ENCODE assay signal across 21 cellular contexts in genomic region chr10:128059266-128059850, GRCh38.
DNase-seq lines count a peak whose midpoint lies in the region; ATAC-seq and TF ChIP-seq lines count a peak whose summit lies in the region.
"Had no signal": no experiment of that assay in that cellular context is flagged by ENCODE, and none has a peak within 500 bp of the region (broad histone marks: within the 10 kb centered on the region; RNA-seq: fewer than 3 reads in every experiment).

No MANE protein-coding gene starts in this region.

- H3K27me3 ChIP-seq in CD4-positive, alpha-beta T cell (ENCODE audit: control insufficient read depth, insufficient read depth, low read length): no peaks in the 10 kb centered on the region
- H3K27me3 ChIP-seq in Karpas-422 (ENCODE audit: low read length) (no peaks in the 10 kb centered on the region), ascending aorta (no peaks in the 10 kb centered on the region), neutrophil (no peaks in the 10 kb centered on the region)
- H3K27me3 ChIP-seq: breast epithelium, left lung, ovary, uterus had no signal

- ATAC-seq in CD4-positive, alpha-beta T cell (ENCODE audit: poor library complexity): no peak
- ATAC-seq in HG02642 (IDR thresholded peaks at IDR 0.05; ENCODE audit: poor library complexity, unreplicated experiment): no peak
- ATAC-seq: activated CD4-positive, CD25-positive, alpha-beta regulatory T cell treated with anti-CD3 and anti-CD28 coated beads, Interleukin-2, amount 50 U/mL, for 24 hours; activated naive CD4-positive, alpha-beta T cell treated with anti-CD3 and anti-CD28 coated beads, Interleukin-2, amount 50 U/mL, for 72 hours; GM12878; left lung had no signal

- peaks cover 12% of the 10 kb centered on the region; the same call in 1 of the 2 replicates for H3K36me3 ChIP-seq in Karpas-422 (ENCODE audit: insufficient read depth, low read length)
- no peaks in the 10 kb centered on the region for H3K36me3 ChIP-seq in ascending aorta
- H3K36me3 ChIP-seq in neutrophil: peaks cover 100% of the 10 kb centered on the region
- H3K36me3 ChIP-seq: breast epithelium, ovary, uterus had no signal

- no peak for TF ChIP-seq CTCF in CD4-positive, alpha-beta T cell (IDR thresholded peaks at IDR 0.05)
- TF ChIP-seq CTCF in ascending aorta (IDR thresholded peaks at IDR 0.05) (no peak), neutrophil (IDR thresholded peaks at IDR 0.05) (no peak)

- no peaks in the 10 kb centered on the region for H3K79me2 ChIP-seq in Karpas-422 (ENCODE audit: low read length)

- no peaks in the 10 kb centered on the region for H3K27me3 Mint-ChIP-seq in CD4-positive, alpha-beta T cell

- peaks cover 49% of the 10 kb centered on the region for H3K4me1 Mint-ChIP-seq in CD4-positive, alpha-beta T cell (ENCODE audit: low read depth)

- POLR2A ChIA-PET in CD4-positive, alpha-beta T cell (lab: Charles Lee): interaction anchor here (3.4 kb wide), 1 partner anchor 12 kb away, joined by 14 read pairs; no protein-coding TSS in a partner anchor

- intact Hi-C loops in CD4-positive, alpha-beta T cell (cut with DNase I, micrococcal nuclease): no loop called here
- intact Hi-C loops in ascending aorta (cut with DNase I): no loop called here

- no peak overlapping the region for H3K27ac ChIP-seq in CD4-positive, alpha-beta T cell (ENCODE audit: low read depth, low read length)
- H3K27ac ChIP-seq in Karpas-422 (ENCODE audit: low read length): peak overlapping the region; percentile 83
- peak overlapping the region; percentile 47 to 48 for H3K27ac ChIP-seq in ascending aorta
- peak overlapping the region; percentile 98 for H3K27ac ChIP-seq in neutrophil
- H3K27ac ChIP-seq: esophagus muscularis mucosa, ovary, PC-9, uterus had no signal

- H4K20me1 ChIP-seq in Karpas-422 (ENCODE audit: insufficient read depth, low read depth, low read length): no peaks in the 10 kb centered on the region

- H3K4me2 ChIP-seq in Karpas-422 (ENCODE audit: low read depth, low read length, poor library complexity, severe bottlenecking): peak overlapping the region; percentile 53
- H3K4me2 ChIP-seq: PC-9 had no signal

- H3K4me3 Mint-ChIP-seq in CD4-positive, alpha-beta T cell: no peak overlapping the region

- in situ Hi-C loops in KBM-7 (cut with MboI; ENCODE audit: low pct_unique_long_range_greater_than_20kb, low sequenced_read_pairs): no loop called here

- peak overlapping the region; percentile 22 for H3K27ac Mint-ChIP-seq in CD4-positive, alpha-beta T cell

- CTCF ChIA-PET in CD4-positive, alpha-beta T cell (lab: Charles Lee): interaction anchor here (1.0 to 2.0 kb wide), 2 partner anchors 10 to 24 kb away, joined by 5 read pairs; no protein-coding TSS in a partner anchor

- no peak for DNase-seq in CD4-positive, alpha-beta T cell
- no peak for DNase-seq in Karpas-422
- peak in 1 of 2 donors; percentile 59 for DNase-seq in ascending aorta (ENCODE audit: low spot score in 2 of 2)
- no peak for DNase-seq in KBM-7
- no peak for DNase-seq in NCI-H1105 treated with DMSO at 0.1 percent for 48 hours (lab: John Stamatoyannopoulos, UW)
- DNase-seq: GF-D8; NCI-H1436 treated with DMSO at 0.1 percent for 48 hours; NCI-H2171 treated with DMSO at 0.1 percent for 48 hours; NCI-H748 treated with DMSO at 0.1 percent for 48 hours; ovary; PC-9; stimulated activated CD4-positive, alpha-beta T cell treated with anti-CD3 and anti-CD28 coated beads, Interleukin-2, amount 100 ng/mL, for 24 hours; uterus had no signal

- H3K9me3 Mint-ChIP-seq in CD4-positive, alpha-beta T cell: no peaks in the 10 kb centered on the region
- H3K9me3 Mint-ChIP-seq: activated naive CD4-positive, alpha-beta T cell treated with anti-CD3 and anti-CD28 coated beads, Interleukin-2, amount 50 U/mL, for 72 hours had no signal

- no peaks in the 10 kb centered on the region for H3K9me2 ChIP-seq in Karpas-422 (replicated peaks; ENCODE audit: insufficient read depth, low read length)

- H3K4me1 ChIP-seq in Karpas-422 (ENCODE audit: low read length) (peaks cover 54% of the 10 kb centered on the region), ascending aorta (peaks cover 21 to 54% of the 10 kb centered on the region in 2 donors), neutrophil (ENCODE audit: control insufficient read depth in 1 of 2, insufficient read depth in 1 of 2, low read depth in 1 of 2, low read length in 1 of 2) (peaks cover 93 to 97% of the 10 kb centered on the region in 2 experiments)
- H3K4me1 ChIP-seq: uterus had no signal

- peaks cover 79% of the 10 kb centered on the region for H3K36me3 Mint-ChIP-seq in CD4-positive, alpha-beta T cell (ENCODE audit: low read depth)

- H3K9me3 ChIP-seq in CD4-positive, alpha-beta T cell (ENCODE audit: control insufficient read depth, low read length): no peaks in the 10 kb centered on the region
- no peaks in the 10 kb centered on the region for H3K9me3 ChIP-seq in Karpas-422 (ENCODE audit: low read length)
- no peaks in the 10 kb centered on the region for H3K9me3 ChIP-seq in ascending aorta
- no peaks in the 10 kb centered on the region for H3K9me3 ChIP-seq in neutrophil
- H3K9me3 ChIP-seq: breast epithelium, esophagus muscularis mucosa, left lung, ovary, uterus had no signal

- peak overlapping the region; percentile 49 for H3K9ac ChIP-seq in Karpas-422 (ENCODE audit: low read length)

- no peak overlapping the region for H2AFZ ChIP-seq in Karpas-422 (ENCODE audit: low read length)
- H2AFZ ChIP-seq: PC-9 had no signal

- peak overlapping the region; percentile 34; the same call in 1 of the 2 replicates for H3K4me3 ChIP-seq in Karpas-422 (ENCODE audit: low read length)
- no peak overlapping the region for H3K4me3 ChIP-seq in ascending aorta
- peak overlapping the region in 1 of 2 experiments; percentile 0 for H3K4me3 ChIP-seq in neutrophil (ENCODE audit: low read depth in 1 of 2, low read length in 1 of 2)
- H3K4me3 ChIP-seq: breast epithelium, esophagus muscularis mucosa, GM12878, left lung, ovary, PC-9, uterus had no signal
